In genomic region chr3:62318365-62318751, GRCh38 we compare ENCODE assay signal across 8 cellular contexts. TPM values are rescaled to one million over a fixed set of nuclear protein-coding genes. Genes with fewer than 3 reads are reported as not detected.
DNase-seq lines count a peak whose midpoint lies in the region; ATAC-seq, FAIRE-seq and TF ChIP-seq lines count a peak whose summit lies in the region.

No MANE protein-coding gene starts in this region.

- in situ Hi-C loops in KBM-7 (cut with MboI; ENCODE audit: low pct_unique_long_range_greater_than_20kb, low sequenced_read_pairs), result no loop called here

- TF ChIP-seq CTCF in fibroblast of villous mesenchyme (IDR thresholded peaks at IDR 0.05; ENCODE audit: insufficient read depth, low read depth, low read length), result no peak

- FAIRE-seq in urothelium cell line (lab: Jason Lieb, UNC), result no peak

- H3K9ac ChIP-seq in SK-N-MC (ENCODE audit: insufficient read length), result peak overlapping the region; percentile 74

- peak; percentile 3 for ATAC-seq in GM19395 (IDR thresholded peaks at IDR 0.05; ENCODE audit: unreplicated experiment)
- no peak for ATAC-seq in HG02852 (IDR thresholded peaks at IDR 0.05; ENCODE audit: unreplicated experiment)

- no peak overlapping the region for H3K27ac ChIP-seq in SK-N-MC

- no peak for DNase-seq in SK-N-MC (ENCODE audit: low read depth, low spot score)
- DNase-seq in fibroblast of villous mesenchyme (ENCODE audit: low read depth), result no peak
- DNase-seq in skeletal muscle cell (ENCODE audit: low read depth), result no peak
- no peak for DNase-seq in KBM-7
- DNase-seq in GDM1 (lab: John Stamatoyannopoulos, UW), result no peak
- DNase-seq in urothelium cell line (ENCODE audit: low spot score), result no peak

- H3K4me3 ChIP-seq in SK-N-MC (peak overlapping the region; percentile 85), fibroblast of villous mesenchyme (ENCODE audit: low read depth, low read length) (peak overlapping the region; percentile 73), skeletal muscle cell (ENCODE audit: low read depth, low read length) (peak overlapping the region; percentile 75)

- no peaks in the 10 kb centered on the region for H3K36me3 ChIP-seq in SK-N-MC (ENCODE audit: insufficient read depth, low read length)

- no peaks in the 10 kb centered on the region for H3K9me3 ChIP-seq in SK-N-MC (ENCODE audit: low read depth, low read length)

RNA-seq across cellular contexts. Expression of gene FEZF2, which starts 55.0 kb away (rescaled TPM):
- not detected in 2 replicates for total RNA-seq in fibroblast of villous mesenchyme
